25 cellular contexts compared by ENCODE assay signal in genomic region chr2:228674155-228674554, GRCh38.
"Had no signal": no experiment of that assay in that cellular context is flagged by ENCODE, and none has a peak within 500 bp of the region (broad histone marks: within the 10 kb centered on the region; RNA-seq: fewer than 3 reads in every experiment).

No MANE protein-coding gene starts in this region.

- H3K27ac Mint-ChIP-seq: activated CD4-positive, alpha-beta T cell treated with anti-CD3 and anti-CD28 coated beads, Interleukin-2, amount 10 ng/mL, durations not matched to agents 24 days and 14 days; activated CD8-positive, alpha-beta T cell treated with anti-CD3 and anti-CD28 coated beads, Interleukin-2, amount 10 ng/mL, durations not matched to agents 7 days and 5 days; activated naive CD8-positive, alpha-beta T cell treated with anti-CD3 and anti-CD28 coated beads, Interleukin-2, amount 10 ng/mL, durations not matched to agents 7 days and 5 days; activated T-cell treated with anti-CD3 and anti-CD28 coated beads, Interleukin-2, amount 50 U/mL, for 24 hours; activated T-helper 2 cell treated with anti-CD3 and anti-CD28 coated beads, Interferon-gamma antibody, Interleukin-2, Interleukin-4, amounts not matched to agents 10 μg/mL and 5 μg/mL and 100 μg/mL, durations not matched to agents 14 hours and 24 hours and 36 hours; effector memory CD8-positive, alpha-beta T cell; nephron progenitor cell; stimulated activated naive CD8-positive, alpha-beta T cell treated with anti-CD3 and anti-CD28 coated beads, Interleukin-15, Interleukin-2, amounts not matched to agents 100 ng/mL and 50 ng/mL, for 24 hours had no signal

- DNase-seq: activated CD4-positive, alpha-beta T cell treated with anti-CD3 and anti-CD28 coated beads, Interleukin-2, amount 10 ng/mL, durations not matched to agents 24 days and 14 days; activated CD8-positive, alpha-beta T cell treated with anti-CD3 and anti-CD28 coated beads, Interleukin-2, amount 10 ng/mL, durations not matched to agents 7 days and 5 days; activated naive CD4-positive, alpha-beta T cell treated with Interleukin-2 at 50 U/mL for 16 hours; activated naive CD8-positive, alpha-beta T cell treated with anti-CD3 and anti-CD28 coated beads, Interleukin-2, amount 10 ng/mL, durations not matched to agents 7 days and 5 days; activated T-cell treated with anti-CD3 and anti-CD28 coated beads, Interleukin-2, amount 50 U/mL, for 24 hours; amygdala; body of pancreas; caudate nucleus; effector memory CD8-positive, alpha-beta T cell; esophagus squamous epithelium; hippocampal formation; islet precursor cell; left colon; midbrain; nephron progenitor cell; nucleus accumbens; posterior cingulate gyrus; stimulated activated CD4-positive, alpha-beta T cell treated with anti-CD3 and anti-CD28 coated beads, Interleukin-15, amount 100 ng/mL, for 24 hours; stimulated activated CD4-positive, alpha-beta T cell treated with anti-CD3 and anti-CD28 coated beads, Interleukin-2, amount 100 ng/mL, for 48 hours; T1000; transverse colon; uterus had no signal

- H3K4me3 Mint-ChIP-seq: activated CD4-positive, alpha-beta T cell treated with anti-CD3 and anti-CD28 coated beads, Interleukin-2, amount 10 ng/mL, durations not matched to agents 24 days and 14 days; activated CD8-positive, alpha-beta T cell treated with anti-CD3 and anti-CD28 coated beads, Interleukin-2, amount 10 ng/mL, durations not matched to agents 7 days and 5 days; activated naive CD8-positive, alpha-beta T cell treated with anti-CD3 and anti-CD28 coated beads, Interleukin-2, amount 10 ng/mL, durations not matched to agents 7 days and 5 days; activated T-cell treated with anti-CD3 and anti-CD28 coated beads, Interleukin-2, amount 50 U/mL, for 24 hours; effector memory CD8-positive, alpha-beta T cell; nephron progenitor cell; stimulated activated naive CD8-positive, alpha-beta T cell treated with anti-CD3 and anti-CD28 coated beads, Interleukin-15, Interleukin-2, amounts not matched to agents 100 ng/mL and 50 ng/mL, for 24 hours had no signal

- H3K4me3 ChIP-seq: body of pancreas, esophagus squamous epithelium, skin epidermis, transverse colon, uterus had no signal

- H3K27me3 Mint-ChIP-seq: activated CD4-positive, alpha-beta T cell treated with anti-CD3 and anti-CD28 coated beads, Interleukin-2, amount 10 ng/mL, durations not matched to agents 24 days and 14 days; activated naive CD8-positive, alpha-beta T cell treated with anti-CD3 and anti-CD28 coated beads, Interleukin-2, amount 10 ng/mL, durations not matched to agents 7 days and 5 days; activated T-cell treated with anti-CD3 and anti-CD28 coated beads, Interleukin-2, amount 50 U/mL, for 24 hours; effector memory CD8-positive, alpha-beta T cell; stimulated activated naive CD8-positive, alpha-beta T cell treated with anti-CD3 and anti-CD28 coated beads, Interleukin-15, Interleukin-2, amounts not matched to agents 100 ng/mL and 50 ng/mL, for 24 hours had no signal

- H3K27me3 ChIP-seq: body of pancreas, esophagus squamous epithelium, transverse colon, uterus had no signal

- H3K36me3 ChIP-seq: esophagus squamous epithelium, transverse colon, uterus had no signal

- H3K4me1 Mint-ChIP-seq: activated CD4-positive, alpha-beta T cell treated with anti-CD3 and anti-CD28 coated beads, Interleukin-2, amount 10 ng/mL, durations not matched to agents 24 days and 14 days; activated naive CD8-positive, alpha-beta T cell treated with anti-CD3 and anti-CD28 coated beads, Interleukin-2, amount 10 ng/mL, durations not matched to agents 7 days and 5 days had no signal

- H3K36me3 Mint-ChIP-seq: activated naive CD8-positive, alpha-beta T cell treated with anti-CD3 and anti-CD28 coated beads, Interleukin-2, amount 10 ng/mL, durations not matched to agents 7 days and 5 days had no signal

- ATAC-seq: activated CD8-positive, alpha-beta T cell treated with anti-CD3 and anti-CD28 coated beads, Interleukin-2, amount 10 ng/mL, durations not matched to agents 7 days and 5 days; body of pancreas; effector memory CD8-positive, alpha-beta T cell; left colon had no signal

- H3K27ac ChIP-seq: body of pancreas, esophagus squamous epithelium, skin epidermis, transverse colon, uterus had no signal

- H3K9me3 Mint-ChIP-seq: activated CD4-positive, alpha-beta T cell treated with anti-CD3 and anti-CD28 coated beads, Interleukin-2, amount 10 ng/mL, durations not matched to agents 24 days and 14 days; activated naive CD8-positive, alpha-beta T cell treated with anti-CD3 and anti-CD28 coated beads, Interleukin-2, amount 10 ng/mL, durations not matched to agents 7 days and 5 days; nephron progenitor cell had no signal

- H3K9me3 ChIP-seq: body of pancreas, esophagus squamous epithelium, transverse colon, uterus had no signal

- H3K4me1 ChIP-seq: body of pancreas, esophagus squamous epithelium, transverse colon, uterus had no signal
